Comparison of ENCODE assay signal across 8 cellular contexts in genomic region chr17:75109407-75110236, GRCh38. TPM values are rescaled to one million over a fixed set of nuclear protein-coding genes. Genes with fewer than 3 reads are reported as not detected.
DNase-seq lines count a peak whose midpoint lies in the region; ATAC-seq and TF ChIP-seq lines count a peak whose summit lies in the region.

ARMC7 (plus strand) TSS chr17:75109969; CDS start chr17:75110289, 320 bp downstream.

- peaks cover 10% of the 10 kb centered on the region; the same call in 1 of the 2 replicates for H3K79me2 ChIP-seq in SK-N-SH (ENCODE audit: insufficient read depth)

- H3K4me3 Mint-ChIP-seq in activated naive CD4-positive, alpha-beta T cell treated with anti-CD3 and anti-CD28 coated beads for 36 hours: peak within 1 kb of the TSS; percentile 90
- H3K4me3 Mint-ChIP-seq in glutamatergic neuron (ENCODE audit: unreplicated experiment) (peak within 1 kb of the TSS; percentile 88), osteocyte (ENCODE audit: unreplicated experiment) (peak within 1 kb of the TSS; percentile 83)

- H3K9me3 ChIP-seq in SK-N-SH (no peaks in the 10 kb centered on the region), thoracic aorta (no peaks in the 10 kb centered on the region)

- H3K4me1 ChIP-seq in SK-N-SH (ENCODE audit: control insufficient read depth in 1 of 2, insufficient read depth in 2 of 2, low read depth in 1 of 2, low read length in 1 of 2) (peaks cover 0 to 25% of the 10 kb centered on the region in 2 experiments; a peak in 1 of 4 replicates), thoracic aorta (ENCODE audit: control insufficient read depth in 1 of 2, low read depth in 2 of 2) (peaks cover 14 to 33% of the 10 kb centered on the region in 2 donors)

- intact Hi-C loops in activated naive CD4-positive, alpha-beta T cell treated with anti-CD3 and anti-CD28 coated beads for 36 hours (cut with micrococcal nuclease): loop anchor here (1.0 to 10.0 kb wide), 9 partner anchors 21 to 295 kb away; partner anchors contain the start of genes ATP5PD, GGA3, GRB2 and KCTD2

- DNase-seq in GDM1 (lab: John Stamatoyannopoulos, UW) (peak; percentile 71), HEK293T (ENCODE audit: extremely low spot score) (peak; percentile 95), NAMALWA (ENCODE audit: low spot score) (peak; percentile 91), SK-N-SH (peak; percentile 100), glutamatergic neuron (peak; percentile 91), osteocyte (ENCODE audit: extremely low spot score, unreplicated experiment) (peak; percentile 96), thoracic aorta (ENCODE audit: low spot score) (peak; percentile 32)
- peak; percentile 93 for DNase-seq in activated naive CD4-positive, alpha-beta T cell treated with anti-CD3 and anti-CD28 coated beads for 36 hours

- H3K27ac ChIP-seq in SK-N-SH (ENCODE audit: low read depth in 2 of 2, low read length in 1 of 2) (peak within 1 kb of the TSS in 1 of 2 experiments; percentile 60; a peak in 2 of 4 replicates), thoracic aorta (no peak within 1 kb of the TSS)

- peak within 1 kb of the TSS; percentile 91 for H3K27ac Mint-ChIP-seq in activated naive CD4-positive, alpha-beta T cell treated with anti-CD3 and anti-CD28 coated beads for 36 hours
- H3K27ac Mint-ChIP-seq in glutamatergic neuron (ENCODE audit: unreplicated experiment): no peak within 1 kb of the TSS
- peak within 1 kb of the TSS; percentile 59 for H3K27ac Mint-ChIP-seq in osteocyte (ENCODE audit: unreplicated experiment)

- H3K36me3 ChIP-seq in SK-N-SH (replicated peaks in 1 of 2; ENCODE audit: control insufficient read depth in 1 of 2, insufficient read depth in 2 of 2, low read length in 1 of 2) (peaks cover 0 to 2% of the 10 kb centered on the region in 2 experiments), thoracic aorta (no peaks in the 10 kb centered on the region)

- H2AFZ ChIP-seq in SK-N-SH (ENCODE audit: low read depth): peak within 1 kb of the TSS; percentile 98

- peaks cover 29% of the 10 kb centered on the region for H3K4me1 Mint-ChIP-seq in activated naive CD4-positive, alpha-beta T cell treated with anti-CD3 and anti-CD28 coated beads for 36 hours (ENCODE audit: low read depth)
- H3K4me1 Mint-ChIP-seq in glutamatergic neuron (ENCODE audit: low read depth, unreplicated experiment) (peaks cover 2% of the 10 kb centered on the region), osteocyte (ENCODE audit: unreplicated experiment) (peaks cover 40% of the 10 kb centered on the region)

- TF ChIP-seq EP300 in SK-N-SH (IDR thresholded peaks at IDR 0.05; ENCODE audit: borderline replicate concordance in 1 of 2, low read depth in 1 of 2, low read length in 1 of 2): no peak

- H3K36me3 Mint-ChIP-seq in activated naive CD4-positive, alpha-beta T cell treated with anti-CD3 and anti-CD28 coated beads for 36 hours (ENCODE audit: low read depth): peaks cover 2% of the 10 kb centered on the region
- H3K36me3 Mint-ChIP-seq in glutamatergic neuron (ENCODE audit: unreplicated experiment) (no peaks in the 10 kb centered on the region), osteocyte (ENCODE audit: unreplicated experiment) (peaks cover 2% of the 10 kb centered on the region)

- TF ChIP-seq RAD21 in SK-N-SH (IDR thresholded peaks at IDR 0.05; ENCODE audit: low read length): no peak

- no peaks in the 10 kb centered on the region for H3K27me3 ChIP-seq in SK-N-SH (ENCODE audit: insufficient read depth)
- no peaks in the 10 kb centered on the region for H3K27me3 ChIP-seq in thoracic aorta (replicated peaks; ENCODE audit: insufficient read depth)

- H4K20me1 ChIP-seq in SK-N-SH (ENCODE audit: insufficient read depth): no peaks in the 10 kb centered on the region

- no peaks in the 10 kb centered on the region for H3K9me2 ChIP-seq in SK-N-SH

- H3K9ac ChIP-seq in SK-N-SH: peak within 1 kb of the TSS; percentile 66; the same call in 1 of the 2 replicates

- H3K4me3 ChIP-seq in SK-N-SH (ENCODE audit: low read depth in 2 of 2, low read length in 1 of 2) (peak within 1 kb of the TSS; percentile 67 to 75), thoracic aorta (peak within 1 kb of the TSS; percentile 94)

- H3K9me3 Mint-ChIP-seq in activated naive CD4-positive, alpha-beta T cell treated with anti-CD3 and anti-CD28 coated beads for 36 hours: no peaks in the 10 kb centered on the region
- H3K9me3 Mint-ChIP-seq in glutamatergic neuron (ENCODE audit: unreplicated experiment): peaks cover 6% of the 10 kb centered on the region
- no peaks in the 10 kb centered on the region for H3K9me3 Mint-ChIP-seq in osteocyte (ENCODE audit: unreplicated experiment)

- no peaks in the 10 kb centered on the region for H3K27me3 Mint-ChIP-seq in activated naive CD4-positive, alpha-beta T cell treated with anti-CD3 and anti-CD28 coated beads for 36 hours (ENCODE audit: low read depth)
- H3K27me3 Mint-ChIP-seq in glutamatergic neuron (ENCODE audit: unreplicated experiment): peaks cover 6% of the 10 kb centered on the region
- H3K27me3 Mint-ChIP-seq in osteocyte (ENCODE audit: unreplicated experiment): no peaks in the 10 kb centered on the region

- POLR2A ChIA-PET in HEK293T (lab: Yijun Ruan, JAX) (interaction anchor here (0.6 to 2.7 kb wide), 40 partner anchors 11 to 235 kb away, joined by 3 to 21 read pairs (median 4); partner anchors contain the start of genes ATP5PD, CDR2L, GGA3 and HID1), SK-N-SH (lab: Yijun Ruan, JAX) (interaction anchor here (0.6 to 2.9 kb wide), 10 partner anchors 13 to 600 kb away, joined by 3 to 12 read pairs (median 4); partner anchors contain the start of genes CDR2L, JPT1, NT5C and NUP85)

- peaks cover 16% of the 10 kb centered on the region for H3F3A ChIP-seq in SK-N-SH (replicated peaks; ENCODE audit: insufficient read depth)

- TF ChIP-seq CTCF in SK-N-SH (IDR thresholded peaks at IDR 0.05) (no peak), glutamatergic neuron (IDR thresholded peaks at IDR 0.05; ENCODE audit: partially characterized antibody, unreplicated experiment) (no peak), osteocyte (IDR thresholded peaks at IDR 0.05) (no peak), thoracic aorta (IDR thresholded peaks at IDR 0.05) (no peak)

- peak within 1 kb of the TSS; percentile 94 for H3K4me2 ChIP-seq in SK-N-SH

- CTCF ChIA-PET in HEK293T (lab: Yijun Ruan, JAX) (interaction anchor here (0.7 to 2.2 kb wide), 3 partner anchors 131 to 221 kb away, joined by 3 to 5 read pairs (median 5); partner anchors contain the start of gene MIF4GD), SK-N-SH (lab: Yijun Ruan, JAX) (interaction anchor here (0.8 to 11.4 kb wide), 7 partner anchors 8 to 162 kb away, joined by 3 to 422 read pairs (median 4); partner anchors contain the start of genes MIF4GD, NT5C and NUP85)
- CTCF ChIA-PET in activated naive CD4-positive, alpha-beta T cell treated with anti-CD3 and anti-CD28 coated beads for 36 hours (lab: Charles Lee): interaction anchor here (1.1 to 9.0 kb wide), 3 partner anchors 93 to 162 kb away, joined by 3 to 179 read pairs (median 3); partner anchors contain the start of genes MIF4GD and NUP85

- 3% methylated on average over 46 of the region's 68 CpGs for WGBS in SK-N-SH (ENCODE audit: low lambda C conversion rate)

- no peak for ATAC-seq in thoracic aorta (ENCODE audit: insufficient number of reproducible peaks, low FRiP score, low read depth)

TF ChIP-seq in HEK293T, 16 proteins besides CTCF, POLR2A, EP300 and RAD21:
- TF ChIP-seq L3MBTL2 (conservative IDR thresholded peaks at IDR 0.05) (peak; percentile 78), BHLHE40 (IDR thresholded peaks at IDR 0.05; ENCODE audit: borderline replicate concordance) (no peak)
TF ChIP-seq in HEK293T: peak in this region for 1.

TF ChIP-seq in SK-N-SH, 30 proteins besides CTCF, POLR2A, EP300 and RAD21 (continues in another document):
- TF ChIP-seq SMC3 (IDR thresholded peaks at IDR 0.05; ENCODE audit: low read depth, low read length) (no peak), NFIC (IDR thresholded peaks at IDR 0.05; ENCODE audit: borderline replicate concordance) (no peak), RXRA (IDR thresholded peaks at IDR 0.05; ENCODE audit: borderline replicate concordance, low read depth) (no peak), TAF1 (IDR thresholded peaks at IDR 0.05; ENCODE audit: borderline replicate concordance, low read depth, low read length) (peak; percentile 67), CHD2 (IDR thresholded peaks at IDR 0.05; ENCODE audit: low read length, partially characterized antibody) (peak; percentile 45), TCF12 (IDR thresholded peaks at IDR 0.05) (no peak), ELF1 (IDR thresholded peaks at IDR 0.05) (peak; percentile 62), MEF2A (IDR thresholded peaks at IDR 0.05; ENCODE audit: borderline replicate concordance, low read depth) (no peak), YY1 (IDR thresholded peaks at IDR 0.05; ENCODE audit: low read depth) (peak; percentile 16; the same call in 1 of the 2 replicates), POLR2AphosphoS5 (IDR thresholded peaks at IDR 0.05; ENCODE audit: low read depth, low read length) (peak; percentile 93), RFX5 (IDR thresholded peaks at IDR 0.05; ENCODE audit: low read length) (0 out of 2 replicates have a peak, but pooled peaks have one; percentile 9), GATA2 (CRISPR knock-in tag; IDR thresholded peaks at IDR 0.05) (no peak), FOXJ3 (CRISPR knock-in tag; IDR thresholded peaks at IDR 0.05) (no peak)
- TF ChIP-seq, protein P1, sequence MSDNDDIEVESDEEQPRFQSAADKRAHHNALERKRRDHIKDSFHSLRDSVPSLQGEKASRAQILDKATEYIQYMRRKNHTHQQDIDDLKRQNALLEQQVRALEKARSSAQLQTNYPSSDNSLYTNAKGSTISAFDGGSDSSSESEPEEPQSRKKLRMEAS (IDR thresholded peaks at IDR 0.05; ENCODE audit: low read depth): peak; percentile 91
- TF ChIP-seq, protein P2, sequence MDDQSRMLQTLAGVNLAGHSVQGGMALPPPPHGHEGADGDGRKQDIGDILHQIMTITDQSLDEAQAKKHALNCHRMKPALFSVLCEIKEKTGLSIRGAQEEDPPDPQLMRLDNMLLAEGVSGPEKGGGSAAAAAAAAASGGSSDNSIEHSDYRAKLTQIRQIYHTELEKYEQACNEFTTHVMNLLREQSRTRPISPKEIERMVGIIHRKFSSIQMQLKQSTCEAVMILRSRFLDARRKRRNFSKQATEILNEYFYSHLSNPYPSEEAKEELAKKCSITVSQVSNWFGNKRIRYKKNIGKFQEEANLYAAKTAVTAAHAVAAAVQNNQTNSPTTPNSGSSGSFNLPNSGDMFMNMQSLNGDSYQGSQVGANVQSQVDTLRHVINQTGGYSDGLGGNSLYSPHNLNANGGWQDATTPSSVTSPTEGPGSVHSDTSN (IDR thresholded peaks at IDR 0.05): no peak; the same call in 1 of the 2 replicates

RNA-seq across cellular contexts. Expression of gene ARMC7, which starts in this region (rescaled TPM):
- 7.3 and 10.8 TPM in 2 replicates for polyA plus RNA-seq in SK-N-SH (2012; rRNA removed)
- polyA plus RNA-seq in SK-N-SH (2012; cell fraction: cytosol; rRNA removed): 5.9 and 7.9 TPM in 2 replicates
- 10.6 and 11.4 TPM in 2 replicates for polyA plus RNA-seq in SK-N-SH (2012; cell fraction: nucleus; rRNA removed)
- total RNA-seq in activated naive CD4-positive, alpha-beta T cell treated with anti-CD3 and anti-CD28 coated beads for 36 hours: 1 to 10 TPM; 3.8 to 4.9 TPM
- total RNA-seq in glutamatergic neuron (ENCODE audit: unreplicated experiment): 9.9 TPM
- 12.8 and 13.6 TPM in 2 replicates for total RNA-seq in osteocyte
- total RNA-seq in thoracic aorta: 1 to 10 TPM; 6.1 to 7.6 TPM

Comparison
In these comparisons a context has a peak if more than half of its experiments do, and no peak if none do; other contexts are left out.
1. DNase-seq: peak in every context shown above with its lines; median percentile 100 in SK-N-SH; 96 in osteocyte; 95 in HEK293T; 93 in activated naive CD4-positive, alpha-beta T cell treated with anti-CD3 and anti-CD28 coated beads for 36 hours; 91 in NAMALWA; 91 in glutamatergic neuron; 71 in GDM1; 32 in thoracic aorta.